In genomic region chr3:58238830-58239229, GRCh38 we compare ENCODE assay signal across 8 cellular contexts. TPM values are rescaled to one million over a fixed set of nuclear protein-coding genes. Genes with fewer than 3 reads are reported as not detected.
DNase-seq lines count a peak whose midpoint lies in the region; ATAC-seq and TF ChIP-seq lines count a peak whose summit lies in the region.

No MANE protein-coding gene starts in this region.

- H3K4me2 ChIP-seq in DOHH2 (ENCODE audit: low read length) = peak overlapping the region; percentile 92
- H3K4me2 ChIP-seq in fibroblast of lung (ENCODE audit: extremely low read depth, insufficient read depth, low read length) = peak overlapping the region; percentile 92

- H3K4me1 ChIP-seq in DOHH2 (ENCODE audit: control insufficient read depth, low read length) (peaks cover 15% of the 10 kb centered on the region), Panc1 (ENCODE audit: control insufficient read depth, insufficient read depth, low read length) (peaks cover 3% of the 10 kb centered on the region), fibroblast of lung (ENCODE audit: control insufficient read depth, extremely low read depth, insufficient read depth, low read length) (peaks cover 8% of the 10 kb centered on the region), rectal smooth muscle tissue (ENCODE audit: control insufficient read depth, insufficient read depth, low read length) (peaks cover 2% of the 10 kb centered on the region)

- H3K36me3 ChIP-seq in DOHH2 (ENCODE audit: control insufficient read depth, low read length) = no peaks in the 10 kb centered on the region
- H3K36me3 ChIP-seq in Panc1 (ENCODE audit: control insufficient read depth, insufficient read depth, low read length) = no peaks in the 10 kb centered on the region; the same call in 1 of the 2 replicates
- H3K36me3 ChIP-seq in fibroblast of lung (ENCODE audit: control insufficient read depth, insufficient read depth, low read length) = no peaks in the 10 kb centered on the region
- H3K36me3 ChIP-seq in rectal smooth muscle tissue (ENCODE audit: control insufficient read depth, insufficient read depth, low read length) = no peaks in the 10 kb centered on the region

- H3K9me2 ChIP-seq in DOHH2 (replicated peaks; ENCODE audit: control insufficient read depth, low read length) = no peaks in the 10 kb centered on the region

- H3K9me3 ChIP-seq in DOHH2 (ENCODE audit: control insufficient read depth, insufficient read depth, low read length) = no peaks in the 10 kb centered on the region
- no peaks in the 10 kb centered on the region for H3K9me3 ChIP-seq in Panc1 (ENCODE audit: control insufficient read depth, insufficient read depth, low read depth, low read length)
- no peaks in the 10 kb centered on the region for H3K9me3 ChIP-seq in fibroblast of lung (ENCODE audit: control insufficient read depth, insufficient read depth, low read depth, low read length)

- TF ChIP-seq CTCF in DOHH2 (IDR thresholded peaks at IDR 0.05; ENCODE audit: low read depth, low read length, poor library complexity, severe bottlenecking) = no peak
- no peak for TF ChIP-seq CTCF in Panc1 (IDR thresholded peaks at IDR 0.05)
- TF ChIP-seq CTCF in fibroblast of lung (conservative IDR thresholded peaks at IDR 0.05 in 1 of 2, IDR thresholded peaks at IDR 0.05 in 1 of 2; ENCODE audit: low read depth in 1 of 2, low read length in 2 of 2) = no peak

- DNase-seq in Panc1 (ENCODE audit: low read depth, low spot score) = no peak
- DNase-seq in fibroblast of lung (ENCODE audit: low read depth in 2 of 2) = no peak
- DNase-seq in pons (ENCODE audit: low spot score) = no peak
- no peak for DNase-seq in NCI-H2196 treated with DMSO at 0.1 percent for 48 hours (lab: John Stamatoyannopoulos, UW; ENCODE audit: unreplicated experiment)
- DNase-seq in activated effector memory CD4-positive, alpha-beta T cell treated with Interleukin-2 at 50 U/mL for 16 hours = no peak

- POLR2A ChIA-PET in Panc1 (lab: Charles Lee) = no interaction called here

- in situ Hi-C loops in Panc1 (cut with HindIII; ENCODE audit: low pct_unique_long_range_greater_than_20kb, low sequenced_read_pairs) = no loop called here

- BruUV-seq in Panc1 (replicated peaks; lab: Mats Ljungman, UMichigan) = no TSS peak

- H2AFZ ChIP-seq in fibroblast of lung (ENCODE audit: low read length) = no peak overlapping the region

- H3K79me2 ChIP-seq in DOHH2 (ENCODE audit: control insufficient read depth, low read length) = peaks cover 22% of the 10 kb centered on the region
- H3K79me2 ChIP-seq in fibroblast of lung (ENCODE audit: control insufficient read depth, insufficient read depth, low read length) = peaks cover 2% of the 10 kb centered on the region

- H4K20me1 ChIP-seq in DOHH2 (ENCODE audit: control insufficient read depth, insufficient read depth, low read depth, low read length) (no peaks in the 10 kb centered on the region), fibroblast of lung (ENCODE audit: control insufficient read depth, extremely low read depth, insufficient read depth, low read length) (no peaks in the 10 kb centered on the region)

- ATAC-seq in Panc1 = no peak
- ATAC-seq in HG02678 (IDR thresholded peaks at IDR 0.05; ENCODE audit: unreplicated experiment) = no peak

- CTCF ChIA-PET in Panc1 (lab: Charles Lee) = no interaction called here

- intact Hi-C loops in Panc1 (cut with micrococcal nuclease; ENCODE audit: unreplicated experiment) = no loop called here

- H3K27me3 ChIP-seq in DOHH2 (ENCODE audit: control insufficient read depth, low read length) (peaks cover 5% of the 10 kb centered on the region), Panc1 (ENCODE audit: control insufficient read depth, insufficient read depth, low read length) (no peaks in the 10 kb centered on the region), fibroblast of lung (ENCODE audit: control insufficient read depth, insufficient read depth, low read length) (no peaks in the 10 kb centered on the region), rectal smooth muscle tissue (ENCODE audit: control insufficient read depth, insufficient read depth, low read length) (peaks cover 3% of the 10 kb centered on the region)

- 0 out of 2 replicates have a peak, but pooled peaks cover 3% of the 10 kb centered on the region for H3F3A ChIP-seq in DOHH2 (ENCODE audit: control insufficient read depth, insufficient read depth)

- H3K27ac ChIP-seq in DOHH2 (ENCODE audit: low read depth, low read length) (no peak overlapping the region), Panc1 (ENCODE audit: low read length) (peak overlapping the region; percentile 59), fibroblast of lung (ENCODE audit: insufficient read depth, low read length) (no peak overlapping the region), rectal smooth muscle tissue (ENCODE audit: low read depth, low read length) (no peak overlapping the region)

- peak overlapping the region; percentile 85 for H3K4me3 ChIP-seq in DOHH2 (ENCODE audit: low read length)
- peak overlapping the region; percentile 77 to 78 for H3K4me3 ChIP-seq in Panc1 (ENCODE audit: low read depth in 2 of 2, low read length in 2 of 2)
- H3K4me3 ChIP-seq in fibroblast of lung (replicated peaks in 1 of 4; ENCODE audit: control extremely low read depth in 1 of 4, insufficient read depth in 1 of 4, low read depth in 3 of 4, low read length in 4 of 4) = peak overlapping the region in 3 of 4 experiments; percentile 69 to 90 (median 89)
- H3K4me3 ChIP-seq in rectal smooth muscle tissue (ENCODE audit: low read length) = peak overlapping the region; percentile 94

- H3K9ac ChIP-seq in fibroblast of lung (ENCODE audit: insufficient read depth, low read length) (no peak overlapping the region), rectal smooth muscle tissue (ENCODE audit: low read length) (no peak overlapping the region)

RNA-seq across cellular contexts. Expression of gene ABHD6, which starts 1.2 kb away (rescaled TPM):
- total RNA-seq in Panc1 (2021; ENCODE audit: unreplicated experiment) (18.9 TPM), fibroblast of lung (10.0 and 13.5 TPM in 2 replicates)
- 17.0 TPM for polyA plus RNA-seq in Panc1 (2012; ENCODE audit: insufficient read length)
- 7.3 and 10.4 TPM in 2 replicates for polyA plus RNA-seq in fibroblast of lung
- polyA plus RNA-seq in fibroblast of lung (2012) = 3.8 and 6.5 TPM in 2 replicates
- 14.9 and 19.7 TPM in 2 replicates for polyA minus RNA-seq in fibroblast of lung (ENCODE audit: low replicate concordance)

RNA-seq across cellular contexts. Expression of gene DNASE1L3, which starts 28.1 kb away (rescaled TPM):
- total RNA-seq in Panc1 (2021; ENCODE audit: unreplicated experiment) (not detected), fibroblast of lung (not detected in 2 replicates)
- polyA plus RNA-seq in Panc1 (2012; ENCODE audit: insufficient read length) = not detected
- not detected in 2 replicates for polyA plus RNA-seq in fibroblast of lung
- polyA plus RNA-seq in fibroblast of lung (2012) = not detected in 2 replicates
- not detected in 2 replicates for polyA minus RNA-seq in fibroblast of lung (ENCODE audit: low replicate concordance)
